22 cellular contexts compared by ENCODE assay signal in the genomic region with DNA sequence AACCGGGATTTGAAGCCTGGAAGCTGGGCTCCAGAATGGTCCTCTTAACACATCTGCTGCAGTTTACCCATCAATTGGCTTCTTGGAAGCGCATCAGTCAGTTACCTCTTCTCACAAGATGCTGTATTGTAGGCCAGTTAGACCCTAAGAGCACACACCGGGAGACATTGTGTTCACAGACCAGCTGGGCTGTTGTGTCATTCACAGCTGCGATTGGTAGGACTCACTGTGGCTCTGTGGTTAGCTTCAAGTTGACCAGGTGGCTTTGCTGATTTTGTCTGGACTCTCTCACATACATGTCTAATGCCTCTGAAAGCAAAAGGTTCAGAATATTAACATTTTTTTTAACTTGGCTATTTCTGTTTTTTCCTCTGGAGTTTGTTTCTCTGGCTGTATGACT.
DNase-seq lines count a peak whose midpoint lies in the region; ATAC-seq, FAIRE-seq and TF ChIP-seq lines count a peak whose summit lies in the region.
"Had no signal": no experiment of that assay in that cellular context is flagged by ENCODE, and none has a peak within 500 bp of the region (broad histone marks: within the 10 kb centered on the region; RNA-seq: fewer than 3 reads in every experiment).

No MANE protein-coding gene starts in this region.

- H3K4me3 ChIP-seq in CD4-positive, alpha-beta memory T cell (ENCODE audit: low read length in 2 of 2) = no peak overlapping the region
- H3K4me3 ChIP-seq in K562 (no peak overlapping the region), psoas muscle (no peak overlapping the region)
- H3K4me3 ChIP-seq: BLaER1 treated with 17β-estradiol and CSF1 and Interleukin-3, amounts not matched to agents 10 nM and 100 nM; GM23338; lung had no signal

- DNase-seq in CD4-positive, alpha-beta memory T cell = no peak
- no peak for DNase-seq in K562 (ENCODE audit: extremely low read depth in 1 of 4, low spot score in 3 of 4)
- DNase-seq in psoas muscle = no peak
- DNase-seq in NCI-H1092 (lab: John Stamatoyannopoulos, UW) = no peak
- DNase-seq in kidney tubule cell (ENCODE audit: low spot score) = no peak
- DNase-seq: ACHN; activated CD4-positive, alpha-beta T cell treated with anti-CD3 and anti-CD28 coated beads, Interleukin-2, amount 50 U/mL, for 1 hour; effector CD4-positive, alpha-beta T cell; NCI-H2029 treated with DMSO at 0.1 percent for 48 hours; NCI-H2227 treated with DMSO at 0.1 percent for 48 hours; NCI-H748 treated with DMSO at 0.1 percent for 48 hours; stimulated activated CD8-positive, alpha-beta memory T cell treated with anti-CD3 and anti-CD28 coated beads, Interleukin-4, amount 100 ng/mL, for 48 hours had no signal

- FAIRE-seq in K562 (lab: Jason Lieb, UNC) = no peak

- H3K27ac ChIP-seq in CD4-positive, alpha-beta memory T cell (ENCODE audit: low read depth, low read length) = no peak overlapping the region
- H3K27ac ChIP-seq in K562 (ENCODE audit: extremely low read depth, low read depth, low read length) (no peak overlapping the region), psoas muscle (no peak overlapping the region)
- H3K27ac ChIP-seq: BLaER1 treated with 17β-estradiol and CSF1 and Interleukin-3, amounts not matched to agents 10 nM and 100 nM; epithelial cell of prostate; HL-60; neutrophil had no signal

- TF ChIP-seq RAD21 in K562 (CRISPR knock-in tag; conservative IDR thresholded peaks at IDR 0.05 in 1 of 2, IDR thresholded peaks at IDR 0.05 in 1 of 2) = no peak

- peaks cover 40 to 73% (median 50%) of the 10 kb centered on the region in 4 donors for H3K4me1 Mint-ChIP-seq in CD4-positive, alpha-beta memory T cell

- H3K36me3 Mint-ChIP-seq in CD4-positive, alpha-beta memory T cell = peaks cover 32 to 36% of the 10 kb centered on the region in 2 donors

- H3K9ac ChIP-seq in K562 (ENCODE audit: insufficient read depth in 1 of 2, low read depth in 2 of 2, low read length in 2 of 2) = no peak overlapping the region
- H3K9ac ChIP-seq: BLaER1 treated with 17β-estradiol and CSF1 and Interleukin-3, amounts not matched to agents 10 nM and 100 nM had no signal

- H3K4me1 ChIP-seq in CD4-positive, alpha-beta memory T cell (ENCODE audit: insufficient read depth, low read length) = peaks cover 51% of the 10 kb centered on the region
- H3K4me1 ChIP-seq in K562 (replicated peaks in 1 of 2; ENCODE audit: control insufficient read depth in 2 of 2, insufficient read depth in 2 of 2, low read length in 2 of 2) (peaks cover 9 to 29% of the 10 kb centered on the region in 2 experiments), psoas muscle (no peaks in the 10 kb centered on the region)

- no peak for TF ChIP-seq POLR2A in K562 (conservative IDR thresholded peaks at IDR 0.05)

- no TSS peak for BruUV-seq in K562 (replicated peaks; lab: Mats Ljungman, UMichigan)

- no peaks in the 10 kb centered on the region for H3K9me3 Mint-ChIP-seq in CD4-positive, alpha-beta memory T cell
- H3K9me3 Mint-ChIP-seq: activated T-helper 2 cell treated with anti-CD3 and anti-CD28 coated beads, Interferon-gamma antibody, Interleukin-2, Interleukin-4, amounts not matched to agents 10 μg/mL and 5 μg/mL and 100 μg/mL, durations not matched to agents 14 hours and 24 hours and 36 hours; GM23338; WTC11 had no signal

- H3K27me3 ChIP-seq in CD4-positive, alpha-beta memory T cell (ENCODE audit: insufficient read depth, low read length) = no peaks in the 10 kb centered on the region
- H3K27me3 ChIP-seq in K562 (ENCODE audit: control insufficient read depth in 2 of 2, insufficient read depth in 2 of 2, low read length in 2 of 2) = no peaks in the 10 kb centered on the region
- H3K27me3 ChIP-seq in psoas muscle (ENCODE audit: insufficient read depth in 3 of 3, low read length in 2 of 3) = no peaks in the 10 kb centered on the region
- H3K27me3 ChIP-seq: BLaER1 treated with 17β-estradiol and CSF1 and Interleukin-3, amounts not matched to agents 10 nM and 100 nM; neutrophil had no signal

- no peaks in the 10 kb centered on the region for H3K9me3 ChIP-seq in CD4-positive, alpha-beta memory T cell (ENCODE audit: control insufficient read depth in 1 of 2, low read length in 2 of 2)
- no peaks in the 10 kb centered on the region for H3K9me3 ChIP-seq in K562 (replicated peaks; ENCODE audit: control insufficient read depth, insufficient read depth, low read depth, low read length)
- H3K9me3 ChIP-seq in psoas muscle = no peaks in the 10 kb centered on the region
- H3K9me3 ChIP-seq: neutrophil had no signal

- no peak for TF ChIP-seq EP300 in K562 (IDR thresholded peaks at IDR 0.05; ENCODE audit: low read length)

- TF ChIP-seq CTCF in K562 (IDR thresholded peaks at IDR 0.05 in 2 of 3, conservative IDR thresholded peaks at IDR 0.05 in 1 of 3; ENCODE audit: insufficient read depth in 2 of 3, low read depth in 1 of 3, low read length in 3 of 3) (no peak), psoas muscle (IDR thresholded peaks at IDR 0.05) (no peak)

- H4K20me1 ChIP-seq in K562 (replicated peaks; ENCODE audit: control insufficient read depth, insufficient read depth, low read length) = peaks cover 6% of the 10 kb centered on the region; the same call in 1 of the 2 replicates

- peak overlapping the region in 6 of 7 donors; percentile 17 to 98 (median 72) for H3K27ac Mint-ChIP-seq in CD4-positive, alpha-beta memory T cell
- H3K27ac Mint-ChIP-seq: activated T-helper 2 cell treated with anti-CD3 and anti-CD28 coated beads, Interferon-gamma antibody, Interleukin-2, Interleukin-4, amounts not matched to agents 10 μg/mL and 5 μg/mL and 100 μg/mL, durations not matched to agents 14 hours and 24 hours and 36 hours; GM23338 had no signal

- no peak overlapping the region for H3K4me2 ChIP-seq in K562 (ENCODE audit: insufficient read depth, low read length)
- H3K4me2 ChIP-seq: GM23338 had no signal

- POLR2A ChIA-PET in CD4-positive, alpha-beta memory T cell (lab: Charles Lee; ENCODE audit: partially characterized antibody) = no interaction called here
- POLR2A ChIA-PET in K562 (lab: Yijun Ruan, JAX) = interaction anchor here (1.8 to 2.0 kb wide), 2 partner anchors 15 kb away, joined by 3 to 6 read pairs; no protein-coding TSS in a partner anchor

- CTCF ChIA-PET in CD4-positive, alpha-beta memory T cell (lab: Charles Lee; ENCODE audit: partially characterized antibody) = interaction anchor here (3.7 to 5.6 kb wide), 3 partner anchors 15 to 138 kb away, joined by 17 to 36 read pairs (median 24); no protein-coding TSS in a partner anchor
- CTCF ChIA-PET in K562 (lab: Yijun Ruan, JAX; ENCODE audit: low intra/inter-chr PET ratio) = no interaction called here

- ATAC-seq in HG03354 (IDR thresholded peaks at IDR 0.05; ENCODE audit: poor library complexity, severe bottlenecking, unreplicated experiment) = peak; percentile 75
- ATAC-seq in K562 = no peak
- peak in 3 of 4 donors; percentile 51 to 69 (median 58) for ATAC-seq in psoas muscle
- no peak for ATAC-seq in GM19324 (IDR thresholded peaks at IDR 0.05; ENCODE audit: low FRiP score, unreplicated experiment)
- ATAC-seq: GM23338, WTC11 had no signal

- 92% methylated on average over 4 of the region's 4 CpGs for WGBS in K562 (ENCODE audit: insufficient coverage, low coverage, missing lambda C conversion rate)
- WGBS in psoas muscle, 3 donors = 77 to 92% (median 80%) methylated on average over 4 of the region's 4 CpGs

- no peaks in the 10 kb centered on the region for H3K36me3 ChIP-seq in CD4-positive, alpha-beta memory T cell (ENCODE audit: insufficient read depth, low read length)
- H3K36me3 ChIP-seq in K562 (ENCODE audit: control insufficient read depth, insufficient read depth, low read length) (peaks cover 80% of the 10 kb centered on the region), psoas muscle (ENCODE audit: insufficient read depth in 1 of 2, low read depth in 1 of 2) (peaks cover 3 to 54% of the 10 kb centered on the region in 2 donors)
- H3K36me3 ChIP-seq: neutrophil had no signal

- H3K4me3 Mint-ChIP-seq in CD4-positive, alpha-beta memory T cell = no peak overlapping the region
- H3K4me3 Mint-ChIP-seq: GM23338, WTC11 had no signal

- intact Hi-C loops in CD4-positive, alpha-beta memory T cell (cut with micrococcal nuclease) = no loop called here
- intact Hi-C loops in K562 (cut with micrococcal nuclease) (no loop called here), psoas muscle (cut with DNase I) (no loop called here)

- no peak overlapping the region for H2AFZ ChIP-seq in K562 (ENCODE audit: low read depth, low read length)
- H2AFZ ChIP-seq: GM23338 had no signal

- in situ Hi-C loops in K562 (cut with MboI) = no loop called here

- H3K27me3 Mint-ChIP-seq in CD4-positive, alpha-beta memory T cell = no peaks in the 10 kb centered on the region

- H3K9me1 ChIP-seq in K562 (ENCODE audit: control insufficient read depth, insufficient read depth, low read length) = no peaks in the 10 kb centered on the region

- peaks cover 21% of the 10 kb centered on the region for H3K79me2 ChIP-seq in K562 (ENCODE audit: control insufficient read depth, insufficient read depth, low read length)

TF ChIP-seq in K562, 482 proteins besides CTCF, POLR2A, EP300 and RAD21:
- TF ChIP-seq ZNF584 (CRISPR knock-in tag; IDR thresholded peaks at IDR 0.05; ENCODE audit: low read depth) (no peak), GTF2E2 (tag; IDR thresholded peaks at IDR 0.05) (no peak)
- TF ChIP-seq, protein P1, sequence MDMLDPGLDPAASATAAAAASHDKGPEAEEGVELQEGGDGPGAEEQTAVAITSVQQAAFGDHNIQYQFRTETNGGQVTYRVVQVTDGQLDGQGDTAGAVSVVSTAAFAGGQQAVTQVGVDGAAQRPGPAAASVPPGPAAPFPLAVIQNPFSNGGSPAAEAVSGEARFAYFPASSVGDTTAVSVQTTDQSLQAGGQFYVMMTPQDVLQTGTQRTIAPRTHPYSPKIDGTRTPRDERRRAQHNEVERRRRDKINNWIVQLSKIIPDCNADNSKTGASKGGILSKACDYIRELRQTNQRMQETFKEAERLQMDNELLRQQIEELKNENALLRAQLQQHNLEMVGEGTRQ (CRISPR knock-in tag; IDR thresholded peaks at IDR 0.05) = peak; percentile 0; the same call in 1 of the 2 replicates
- TF ChIP-seq, protein P2, sequence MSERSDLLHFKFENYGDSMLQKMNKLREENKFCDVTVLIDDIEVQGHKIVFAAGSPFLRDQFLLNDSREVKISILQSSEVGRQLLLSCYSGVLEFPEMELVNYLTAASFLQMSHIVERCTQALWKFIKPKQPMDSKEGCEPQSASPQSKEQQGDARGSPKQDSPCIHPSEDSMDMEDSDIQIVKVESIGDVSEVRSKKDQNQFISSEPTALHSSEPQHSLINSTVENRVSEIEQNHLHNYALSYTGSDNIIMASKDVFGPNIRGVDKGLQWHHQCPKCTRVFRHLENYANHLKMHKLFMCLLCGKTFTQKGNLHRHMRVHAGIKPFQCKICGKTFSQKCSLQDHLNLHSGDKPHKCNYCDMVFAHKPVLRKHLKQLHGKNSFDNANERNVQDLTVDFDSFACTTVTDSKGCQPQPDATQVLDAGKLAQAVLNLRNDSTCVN (CRISPR knock-in tag; IDR thresholded peaks at IDR 0.05) = no peak

Comparison
In these comparisons a context has a peak if more than half of its experiments do, and no peak if none do; other contexts are left out.
1. ATAC-seq: peak in HG03354 (single experiment) and psoas muscle (3 of 4); none in K562 (single experiment) and GM19324 (single experiment).